In the genomic region with DNA sequence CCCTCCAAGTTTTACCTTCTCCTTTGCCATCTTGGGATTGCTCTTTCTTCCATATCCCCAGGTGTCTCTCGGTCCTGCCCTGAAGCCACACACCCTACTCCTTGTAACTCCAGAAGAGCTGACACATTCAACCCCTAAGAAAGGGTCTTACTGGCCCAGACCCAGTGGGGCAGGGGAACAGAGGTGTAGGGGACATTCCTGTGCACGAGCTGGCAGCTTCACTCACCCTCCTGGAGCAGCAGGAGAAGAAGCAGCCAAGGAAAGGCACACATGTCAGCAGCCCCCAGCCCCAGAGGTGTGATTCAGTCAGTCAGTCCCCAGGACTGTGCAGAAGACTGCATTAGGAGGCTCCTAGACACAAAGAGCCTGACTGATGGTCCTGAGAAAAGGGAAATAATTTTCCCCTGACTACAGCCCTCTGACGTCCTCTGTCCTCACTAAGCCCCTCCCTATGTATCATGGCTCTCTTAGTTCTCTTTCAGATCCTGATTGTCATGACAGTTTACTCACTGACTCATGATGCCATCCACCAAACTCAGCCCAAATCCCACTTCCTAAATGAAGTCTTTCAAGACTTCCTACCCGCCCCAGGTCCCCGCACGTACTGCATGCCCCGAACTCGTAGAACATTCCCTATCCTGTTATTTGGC, we compare ENCODE assay signal across 14 cellular contexts. TPM values are rescaled to one million over a fixed set of nuclear protein-coding genes. Genes with fewer than 3 reads are reported as not detected.
DNase-seq lines count a peak whose midpoint lies in the region; ATAC-seq and TF ChIP-seq lines count a peak whose summit lies in the region.
"Had no signal": no experiment of that assay in that cellular context is flagged by ENCODE, and none has a peak within 500 bp of the region (broad histone marks: within the 10 kb centered on the region; RNA-seq: fewer than 3 reads in every experiment).

A gene (minus strand): TSS at position 372 of the 650 bp plus-strand sequence. CDS start 100 bp downstream, at position 272.

- no peak within 1 kb of the TSS for H3K4me3 ChIP-seq in left ventricle myocardium inferior
- H3K4me3 ChIP-seq: adrenal gland, thoracic aorta had no signal

- H3K4me1 ChIP-seq in left ventricle myocardium inferior = no peaks in the 10 kb centered on the region
- H3K4me1 ChIP-seq: adrenal gland had no signal

- H3K9me3 ChIP-seq in left ventricle myocardium inferior (replicated peaks) = no peaks in the 10 kb centered on the region
- H3K9me3 ChIP-seq: adrenal gland, thoracic aorta had no signal

- H3K36me3 ChIP-seq in left ventricle myocardium inferior = no peaks in the 10 kb centered on the region
- H3K36me3 ChIP-seq: adrenal gland, thoracic aorta had no signal

- TF ChIP-seq CTCF in left ventricle myocardium inferior (IDR thresholded peaks at IDR 0.05; ENCODE audit: borderline replicate concordance) = no peak

- H3K27me3 ChIP-seq in left ventricle myocardium inferior (ENCODE audit: low read depth) = peaks cover 30% of the 10 kb centered on the region

- H3K27ac ChIP-seq in left ventricle myocardium inferior (replicated peaks) (no peak within 1 kb of the TSS), epithelial cell of prostate (peak within 1 kb of the TSS; percentile 81)
- H3K27ac ChIP-seq: adrenal gland, thoracic aorta had no signal

- ATAC-seq in Right ventricle myocardium superior (ENCODE audit: poor library complexity) (peak; percentile 31), GM19467 (IDR thresholded peaks at IDR 0.05; ENCODE audit: unreplicated experiment) (no peak)

- no peak for DNase-seq in Right ventricle myocardium superior
- DNase-seq in left ventricle myocardium inferior = no peak
- peak; percentile 58 for DNase-seq in RPMI7951 (ENCODE audit: low read depth)
- DNase-seq in epithelial cell of prostate (ENCODE audit: low read depth, low spot score) = peak; percentile 48
- DNase-seq in stromal cell of bone marrow (ENCODE audit: low read depth) = peak; percentile 44
- DNase-seq in NCI-H69 (lab: John Stamatoyannopoulos, UW) = no peak
- DNase-seq in iPS-NIHi11 (ENCODE audit: low spot score) = no peak
- DNase-seq: adrenal gland, hippocampal formation, midbrain, NCI-H1417 treated with DMSO at 0.1 percent for 48 hours had no signal

- intact Hi-C loops in Right ventricle myocardium superior (cut with DNase I) = no loop called here
- intact Hi-C loops in left ventricle myocardium inferior (cut with micrococcal nuclease) = no loop called here

RNA-seq across cellular contexts. Expression of the gene that starts here (rescaled TPM):
- total RNA-seq in Right ventricle myocardium superior = not detected
- not detected for total RNA-seq in left ventricle myocardium inferior
- total RNA-seq in RPMI7951 (2014; rRNA removed; shearing (Covaris generic)) = 0.60 and 0.88 TPM in 2 replicates
- total RNA-seq: adrenal gland; T-helper 2 cell treated with Interferon-gamma antibody and Interleukin-4, amounts not matched to agents 100 ng/mL and 5 ng/mL, for 36 hours; thoracic aorta had no signal

Comparison
In these comparisons a context has a peak if more than half of its experiments do, and no peak if none do; other contexts are left out.
1. Peak in ATAC-seq in Right ventricle myocardium superior; RNA of the gene not detected or under 1 TPM.
2. Peak in DNase-seq in RPMI7951; RNA of the gene not detected or under 1 TPM.
3. DNase-seq: peak in epithelial cell of prostate (single experiment) and stromal cell of bone marrow (single experiment); none in Right ventricle myocardium superior (single experiment), left ventricle myocardium inferior (single experiment), NCI-H69 (single experiment) and iPS-NIHi11 (single experiment).